14 cellular contexts compared by ENCODE assay signal in the genomic region with DNA sequence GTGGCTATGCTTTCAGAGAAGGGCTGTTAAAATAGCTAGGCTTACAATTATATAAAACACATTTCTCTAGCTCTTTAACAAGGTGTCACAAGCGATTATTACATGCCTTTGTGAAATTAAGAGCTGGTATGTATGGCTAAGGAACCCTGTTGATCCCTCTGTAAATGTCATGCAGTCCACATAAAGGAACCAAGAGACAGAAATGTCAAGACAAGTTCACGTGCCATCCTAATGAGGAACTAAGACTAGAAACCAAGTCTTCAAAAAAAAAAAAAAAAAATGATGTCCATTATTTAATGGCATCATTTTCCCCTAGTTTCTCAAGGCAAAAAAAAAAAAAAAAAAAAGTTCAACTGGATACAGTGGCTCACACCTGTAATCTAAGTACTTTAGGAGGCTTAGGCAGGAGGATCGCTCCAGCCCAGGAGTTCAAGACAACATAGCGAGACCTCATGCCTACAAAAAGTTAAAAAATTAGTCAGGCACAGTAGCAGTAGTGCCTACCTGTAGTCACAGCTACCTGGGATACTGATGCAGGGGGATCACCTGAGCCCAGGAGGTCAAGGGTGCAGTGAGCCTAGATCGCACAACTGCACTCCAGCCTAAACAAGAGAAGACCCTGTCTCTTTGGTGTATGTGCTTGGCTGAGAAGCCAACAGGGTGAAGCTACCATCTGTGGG.
DNase-seq lines count a peak whose midpoint lies in the region; ATAC-seq lines count a peak whose summit lies in the region.
"Had no signal": no experiment of that assay in that cellular context is flagged by ENCODE, and none has a peak within 500 bp of the region (broad histone marks: within the 10 kb centered on the region; RNA-seq: fewer than 3 reads in every experiment).

No MANE protein-coding gene starts in this region.

- ATAC-seq in HG02852 (IDR thresholded peaks at IDR 0.05; ENCODE audit: unreplicated experiment), result peak; percentile 76
- ATAC-seq in activated T-cell treated with anti-CD3 and anti-CD28 coated beads, Interleukin-2, amount 50 U/mL, for 4 hours, result no peak
- ATAC-seq: PC-3 had no signal

- no peaks in the 10 kb centered on the region for H3K27me3 Mint-ChIP-seq in activated T-cell treated with anti-CD3 and anti-CD28 coated beads, Interleukin-2, amount 50 U/mL, for 4 hours (ENCODE audit: low read depth)

- no peak overlapping the region for H3K4me3 Mint-ChIP-seq in activated T-cell treated with anti-CD3 and anti-CD28 coated beads, Interleukin-2, amount 50 U/mL, for 4 hours

- DNase-seq in NCI-H82 (lab: John Stamatoyannopoulos, UW) (peak; percentile 37), NCI-H82 treated with DMSO at 0.1 percent for 48 hours (lab: John Stamatoyannopoulos, UW; ENCODE audit: unreplicated experiment) (no peak), MV-4-11 (lab: John Stamatoyannopoulos, UW) (peak; percentile 79), retina (peak; percentile 11), NOMO-1 treated with DMSO at 0.1 percent for 48 hours (lab: John Stamatoyannopoulos, UW; ENCODE audit: unreplicated experiment) (no peak), NCI-H345 treated with DMSO at 0.1 percent for 48 hours (lab: John Stamatoyannopoulos, UW; ENCODE audit: unreplicated experiment) (no peak)
- DNase-seq in activated T-cell treated with anti-CD3 and anti-CD28 coated beads, Interleukin-2, amount 50 U/mL, for 4 hours, result no peak
- DNase-seq: activated CD4-positive, alpha-beta T cell treated with anti-CD3 and anti-CD28 coated beads, Interleukin-2, amount 50 U/mL, for 4 hours; COR-L47; NCI-H2171; PC-3; stimulated activated CD4-positive, alpha-beta T cell treated with anti-CD3 and anti-CD28 coated beads, Interleukin-12 subunit alpha, Interleukin-12 subunit beta, amount 100 ng/mL, for 4 hours; tibial artery had no signal

- H3K36me3 Mint-ChIP-seq in activated T-cell treated with anti-CD3 and anti-CD28 coated beads, Interleukin-2, amount 50 U/mL, for 4 hours (ENCODE audit: insufficient read depth), result peaks cover 16% of the 10 kb centered on the region

- H3K9me3 Mint-ChIP-seq in activated T-cell treated with anti-CD3 and anti-CD28 coated beads, Interleukin-2, amount 50 U/mL, for 4 hours, result no peaks in the 10 kb centered on the region

- H3K4me1 Mint-ChIP-seq in activated T-cell treated with anti-CD3 and anti-CD28 coated beads, Interleukin-2, amount 50 U/mL, for 4 hours (ENCODE audit: low read depth), result peaks cover 42% of the 10 kb centered on the region

Comparison
In these comparisons a context has a peak if more than half of its experiments do, and no peak if none do; other contexts are left out.
1. DNase-seq: peak in NCI-H82 (single experiment), MV-4-11 (single experiment) and retina (single experiment); none in NCI-H82 treated with DMSO at 0.1 percent for 48 hours (single experiment), NOMO-1 treated with DMSO at 0.1 percent for 48 hours (single experiment), activated T-cell treated with anti-CD3 and anti-CD28 coated beads, Interleukin-2, amount 50 U/mL, for 4 hours (single experiment) and NCI-H345 treated with DMSO at 0.1 percent for 48 hours (single experiment).